In genomic region chr6:27592481-27593199, GRCh38 we compare ENCODE assay signal across 1 cellular context.
A peak's percentile ranks its signal among the peaks of the same experiment; 100 is the strongest.
TF ChIP-seq lines count a peak whose summit lies in the region.

No MANE protein-coding gene starts in this region.

TF ChIP-seq in K562, 482 proteins besides CTCF, POLR2A, EP300 and RAD21 (continued from another document and continues in another):
- no peak for TF ChIP-seq SAP30 (IDR thresholded peaks at IDR 0.05; ENCODE audit: borderline replicate concordance, insufficient read depth, low read depth, low read length, poor library complexity, severe bottlenecking)
- TF ChIP-seq RFX5 (IDR thresholded peaks at IDR 0.05; ENCODE audit: low read depth, low read length): peak; percentile 83
- TF ChIP-seq ZNF695 (CRISPR knock-in tag; IDR thresholded peaks at IDR 0.05): no peak
- no peak for TF ChIP-seq SNAPC5 (CRISPR knock-in tag; IDR thresholded peaks at IDR 0.05)
- TF ChIP-seq ZNF75A (CRISPR knock-in tag; IDR thresholded peaks at IDR 0.05): no peak
- TF ChIP-seq, protein P1, sequence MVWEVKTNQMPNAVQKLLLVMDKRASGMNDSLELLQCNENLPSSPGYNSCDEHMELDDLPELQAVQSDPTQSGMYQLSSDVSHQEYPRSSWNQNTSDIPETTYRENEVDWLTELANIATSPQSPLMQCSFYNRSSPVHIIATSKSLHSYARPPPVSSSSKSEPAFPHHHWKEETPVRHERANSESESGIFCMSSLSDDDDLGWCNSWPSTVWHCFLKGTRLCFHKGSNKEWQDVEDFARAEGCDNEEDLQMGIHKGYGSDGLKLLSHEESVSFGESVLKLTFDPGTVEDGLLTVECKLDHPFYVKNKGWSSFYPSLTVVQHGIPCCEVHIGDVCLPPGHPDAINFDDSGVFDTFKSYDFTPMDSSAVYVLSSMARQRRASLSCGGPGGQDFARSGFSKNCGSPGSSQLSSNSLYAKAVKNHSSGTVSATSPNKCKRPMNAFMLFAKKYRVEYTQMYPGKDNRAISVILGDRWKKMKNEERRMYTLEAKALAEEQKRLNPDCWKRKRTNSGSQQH (CRISPR knock-in tag; IDR thresholded peaks at IDR 0.05): peak; percentile 94
- TF ChIP-seq ZNF347 (CRISPR knock-in tag; IDR thresholded peaks at IDR 0.05; ENCODE audit: low read depth): no peak
- no peak for TF ChIP-seq ZNF217 (CRISPR knock-in tag; IDR thresholded peaks at IDR 0.05)
- peak; percentile 78 for TF ChIP-seq ARID1B (IDR thresholded peaks at IDR 0.05)
- TF ChIP-seq CBFB (CRISPR knock-in tag; IDR thresholded peaks at IDR 0.05): no peak
- peak; percentile 82 for TF ChIP-seq REST (CRISPR knock-in tag; IDR thresholded peaks at IDR 0.05; ENCODE audit: low read depth)
- no peak for TF ChIP-seq PCBP2 (IDR thresholded peaks at IDR 0.05; ENCODE audit: low read depth, low read length, poor library complexity, severe bottlenecking)
- no peak for TF ChIP-seq PTTG1 (tag; IDR thresholded peaks at IDR 0.05; ENCODE audit: low read depth)
- TF ChIP-seq BRD4 (IDR thresholded peaks at IDR 0.05): peak; percentile 99
- TF ChIP-seq, protein P2, sequence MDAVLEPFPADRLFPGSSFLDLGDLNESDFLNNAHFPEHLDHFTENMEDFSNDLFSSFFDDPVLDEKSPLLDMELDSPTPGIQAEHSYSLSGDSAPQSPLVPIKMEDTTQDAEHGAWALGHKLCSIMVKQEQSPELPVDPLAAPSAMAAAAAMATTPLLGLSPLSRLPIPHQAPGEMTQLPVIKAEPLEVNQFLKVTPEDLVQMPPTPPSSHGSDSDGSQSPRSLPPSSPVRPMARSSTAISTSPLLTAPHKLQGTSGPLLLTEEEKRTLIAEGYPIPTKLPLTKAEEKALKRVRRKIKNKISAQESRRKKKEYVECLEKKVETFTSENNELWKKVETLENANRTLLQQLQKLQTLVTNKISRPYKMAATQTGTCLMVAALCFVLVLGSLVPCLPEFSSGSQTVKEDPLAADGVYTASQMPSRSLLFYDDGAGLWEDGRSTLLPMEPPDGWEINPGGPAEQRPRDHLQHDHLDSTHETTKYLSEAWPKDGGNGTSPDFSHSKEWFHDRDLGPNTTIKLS (IDR thresholded peaks at IDR 0.05; ENCODE audit: borderline replicate concordance, low read depth): no peak
- TF ChIP-seq RBM15 (IDR thresholded peaks at IDR 0.05; ENCODE audit: insufficient read depth, low read length): no peak
- TF ChIP-seq MBD2 (IDR thresholded peaks at IDR 0.05; ENCODE audit: borderline replicate concordance, low read depth): 0 out of 2 replicates have a peak, but pooled peaks have one; percentile 35
- TF ChIP-seq ZNF133 (CRISPR knock-in tag; IDR thresholded peaks at IDR 0.05): no peak
- TF ChIP-seq ZNF354B (CRISPR knock-in tag; IDR thresholded peaks at IDR 0.05): no peak
- TF ChIP-seq ZNF12 (CRISPR knock-in tag; IDR thresholded peaks at IDR 0.05): no peak
- TF ChIP-seq, protein P3, sequence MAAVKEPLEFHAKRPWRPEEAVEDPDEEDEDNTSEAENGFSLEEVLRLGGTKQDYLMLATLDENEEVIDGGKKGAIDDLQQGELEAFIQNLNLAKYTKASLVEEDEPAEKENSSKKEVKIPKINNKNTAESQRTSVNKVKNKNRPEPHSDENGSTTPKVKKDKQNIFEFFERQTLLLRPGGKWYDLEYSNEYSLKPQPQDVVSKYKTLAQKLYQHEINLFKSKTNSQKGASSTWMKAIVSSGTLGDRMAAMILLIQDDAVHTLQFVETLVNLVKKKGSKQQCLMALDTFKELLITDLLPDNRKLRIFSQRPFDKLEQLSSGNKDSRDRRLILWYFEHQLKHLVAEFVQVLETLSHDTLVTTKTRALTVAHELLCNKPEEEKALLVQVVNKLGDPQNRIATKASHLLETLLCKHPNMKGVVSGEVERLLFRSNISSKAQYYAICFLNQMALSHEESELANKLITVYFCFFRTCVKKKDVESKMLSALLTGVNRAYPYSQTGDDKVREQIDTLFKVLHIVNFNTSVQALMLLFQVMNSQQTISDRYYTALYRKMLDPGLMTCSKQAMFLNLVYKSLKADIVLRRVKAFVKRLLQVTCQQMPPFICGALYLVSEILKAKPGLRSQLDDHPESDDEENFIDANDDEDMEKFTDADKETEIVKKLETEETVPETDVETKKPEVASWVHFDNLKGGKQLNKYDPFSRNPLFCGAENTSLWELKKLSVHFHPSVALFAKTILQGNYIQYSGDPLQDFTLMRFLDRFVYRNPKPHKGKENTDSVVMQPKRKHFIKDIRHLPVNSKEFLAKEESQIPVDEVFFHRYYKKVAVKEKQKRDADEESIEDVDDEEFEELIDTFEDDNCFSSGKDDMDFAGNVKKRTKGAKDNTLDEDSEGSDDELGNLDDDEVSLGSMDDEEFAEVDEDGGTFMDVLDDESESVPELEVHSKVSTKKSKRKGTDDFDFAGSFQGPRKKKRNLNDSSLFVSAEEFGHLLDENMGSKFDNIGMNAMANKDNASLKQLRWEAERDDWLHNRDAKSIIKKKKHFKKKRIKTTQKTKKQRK (IDR thresholded peaks at IDR 0.05; ENCODE audit: borderline replicate concordance, low read depth, low read length): no peak
- no peak for TF ChIP-seq TAF1 (IDR thresholded peaks at IDR 0.05; ENCODE audit: control insufficient read depth, extremely low read depth, insufficient read depth, low read length, severe bottlenecking)
- peak; percentile 26; the same call in 1 of the 2 replicates for TF ChIP-seq MECOM (CRISPR knock-in tag; IDR thresholded peaks at IDR 0.05)
- TF ChIP-seq, protein P4, sequence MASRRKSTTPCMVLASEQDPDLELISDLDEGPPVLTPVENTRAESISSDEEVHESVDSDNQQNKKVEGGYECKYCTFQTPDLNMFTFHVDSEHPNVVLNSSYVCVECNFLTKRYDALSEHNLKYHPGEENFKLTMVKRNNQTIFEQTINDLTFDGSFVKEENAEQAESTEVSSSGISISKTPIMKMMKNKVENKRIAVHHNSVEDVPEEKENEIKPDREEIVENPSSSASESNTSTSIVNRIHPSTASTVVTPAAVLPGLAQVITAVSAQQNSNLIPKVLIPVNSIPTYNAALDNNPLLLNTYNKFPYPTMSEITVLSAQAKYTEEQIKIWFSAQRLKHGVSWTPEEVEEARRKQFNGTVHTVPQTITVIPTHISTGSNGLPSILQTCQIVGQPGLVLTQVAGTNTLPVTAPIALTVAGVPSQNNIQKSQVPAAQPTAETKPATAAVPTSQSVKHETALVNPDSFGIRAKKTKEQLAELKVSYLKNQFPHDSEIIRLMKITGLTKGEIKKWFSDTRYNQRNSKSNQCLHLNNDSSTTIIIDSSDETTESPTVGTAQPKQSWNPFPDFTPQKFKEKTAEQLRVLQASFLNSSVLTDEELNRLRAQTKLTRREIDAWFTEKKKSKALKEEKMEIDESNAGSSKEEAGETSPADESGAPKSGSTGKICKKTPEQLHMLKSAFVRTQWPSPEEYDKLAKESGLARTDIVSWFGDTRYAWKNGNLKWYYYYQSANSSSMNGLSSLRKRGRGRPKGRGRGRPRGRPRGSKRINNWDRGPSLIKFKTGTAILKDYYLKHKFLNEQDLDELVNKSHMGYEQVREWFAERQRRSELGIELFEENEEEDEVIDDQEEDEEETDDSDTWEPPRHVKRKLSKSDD (conservative IDR thresholded peaks at IDR 0.05; ENCODE audit: low read length): no peak
- no peak for TF ChIP-seq ARID3B (CRISPR knock-in tag; IDR thresholded peaks at IDR 0.05; ENCODE audit: borderline replicate concordance)
- TF ChIP-seq RBM17 (IDR thresholded peaks at IDR 0.05; ENCODE audit: borderline replicate concordance, low read depth, low read length): no peak
- TF ChIP-seq ZBTB34 (CRISPR knock-in tag; IDR thresholded peaks at IDR 0.05): no peak
- TF ChIP-seq, protein P5, sequence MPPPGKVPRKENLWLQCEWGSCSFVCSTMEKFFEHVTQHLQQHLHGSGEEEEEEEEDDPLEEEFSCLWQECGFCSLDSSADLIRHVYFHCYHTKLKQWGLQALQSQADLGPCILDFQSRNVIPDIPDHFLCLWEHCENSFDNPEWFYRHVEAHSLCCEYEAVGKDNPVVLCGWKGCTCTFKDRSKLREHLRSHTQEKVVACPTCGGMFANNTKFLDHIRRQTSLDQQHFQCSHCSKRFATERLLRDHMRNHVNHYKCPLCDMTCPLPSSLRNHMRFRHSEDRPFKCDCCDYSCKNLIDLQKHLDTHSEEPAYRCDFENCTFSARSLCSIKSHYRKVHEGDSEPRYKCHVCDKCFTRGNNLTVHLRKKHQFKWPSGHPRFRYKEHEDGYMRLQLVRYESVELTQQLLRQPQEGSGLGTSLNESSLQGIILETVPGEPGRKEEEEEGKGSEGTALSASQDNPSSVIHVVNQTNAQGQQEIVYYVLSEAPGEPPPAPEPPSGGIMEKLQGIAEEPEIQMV (tag; conservative IDR thresholded peaks at IDR 0.05; ENCODE audit: low read depth): 0 out of 2 replicates have a peak, but pooled peaks have one; percentile 18
- TF ChIP-seq NCOA6 (IDR thresholded peaks at IDR 0.05): no peak
- TF ChIP-seq TFAM (CRISPR knock-in tag; conservative IDR thresholded peaks at IDR 0.05): no peak
- TF ChIP-seq SAFB (IDR thresholded peaks at IDR 0.05; ENCODE audit: borderline replicate concordance, low read depth, low read length): no peak
- TF ChIP-seq RUNX1 (IDR thresholded peaks at IDR 0.05; ENCODE audit: low read depth): no peak
- TF ChIP-seq KAT2B (IDR thresholded peaks at IDR 0.05; ENCODE audit: low read depth, low read length): no peak
- peak; percentile 77; the same call in 1 of the 2 replicates for TF ChIP-seq TOE1 (IDR thresholded peaks at IDR 0.05; ENCODE audit: borderline replicate concordance)
- TF ChIP-seq TOE1 (CRISPR knock-in tag; IDR thresholded peaks at IDR 0.05; ENCODE audit: borderline replicate concordance, low read depth): no peak; the same call in none of the 2 replicates
- TF ChIP-seq ZBTB49 (CRISPR knock-in tag; IDR thresholded peaks at IDR 0.05; ENCODE audit: borderline replicate concordance): peak; percentile 2; the same call in 1 of the 2 replicates
- peak; percentile 94 for TF ChIP-seq ZNF764 (CRISPR knock-in tag; IDR thresholded peaks at IDR 0.05; ENCODE audit: low read depth)
- no peak for TF ChIP-seq NR3C1 (CRISPR knock-in tag; IDR thresholded peaks at IDR 0.05)
- peak; percentile 68; the same call in 1 of the 2 replicates for TF ChIP-seq NR2F6 (CRISPR knock-in tag; IDR thresholded peaks at IDR 0.05)
- TF ChIP-seq RFX1 (IDR thresholded peaks at IDR 0.05): 0 out of 2 replicates have a peak, but pooled peaks have one; percentile 18
- 0 out of 2 replicates have a peak, but pooled peaks have one; percentile 46 for TF ChIP-seq SMAD4 (CRISPR knock-in tag; conservative IDR thresholded peaks at IDR 0.05)
- no peak for TF ChIP-seq ZNF445 (CRISPR knock-in tag; IDR thresholded peaks at IDR 0.05; ENCODE audit: low read depth)
- TF ChIP-seq MIER1 (IDR thresholded peaks at IDR 0.05; ENCODE audit: low read depth): peak; percentile 75
- TF ChIP-seq TCF7L2 (IDR thresholded peaks at IDR 0.05; ENCODE audit: low read depth, low read length): no peak
